26 cellular contexts compared by ENCODE assay signal in the genomic region with DNA sequence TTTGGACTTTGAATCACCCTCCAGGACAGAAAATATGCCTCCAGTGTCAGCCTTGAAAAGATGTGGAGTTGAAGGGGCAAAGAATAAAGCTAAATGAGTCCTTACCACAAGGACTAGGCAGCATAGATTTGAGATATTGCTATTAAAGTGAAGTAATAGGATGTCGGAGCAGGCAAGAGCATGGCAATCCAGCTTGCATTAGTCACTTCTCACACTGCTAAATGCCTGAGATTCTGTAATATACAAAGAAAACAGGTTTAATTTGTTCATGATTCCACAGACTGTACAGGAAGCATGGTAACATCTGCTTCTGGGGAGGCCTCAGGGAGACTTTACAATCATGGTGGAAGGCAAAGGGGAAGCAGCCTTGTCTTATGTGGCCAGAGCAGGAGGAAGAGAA.
"Had no signal": no experiment of that assay in that cellular context is flagged by ENCODE, and none has a peak within 500 bp of the region (broad histone marks: within the 10 kb centered on the region; RNA-seq: fewer than 3 reads in every experiment).

No MANE protein-coding gene starts in this region.

- H3K27ac Mint-ChIP-seq: activated CD4-positive, alpha-beta T cell treated with anti-CD3 and anti-CD28 coated beads, Interleukin-2, amount 10 ng/mL, durations not matched to agents 7 days and 5 days; activated CD8-positive, alpha-beta memory T cell treated with anti-CD3 and anti-CD28 coated beads, Interleukin-2, amount 10 ng/mL, durations not matched to agents 7 days and 5 days; activated CD8-positive, alpha-beta T cell treated with anti-CD3 and anti-CD28 coated beads for 36 hours; activated naive CD4-positive, alpha-beta T cell treated with anti-CD3 and anti-CD28 coated beads, Interleukin-2, amount 50 U/mL, for 24 hours; dendritic cell treated with granulocyte-macrophage colony-stimulating factor and Interleukin-4, amounts not matched to agents 40 ng/mL and 50 ng/mL, for 4 days; mesothelial cell of epicardium; natural killer cell had no signal

- H3K27ac ChIP-seq: ascending aorta, breast epithelium, gastrocnemius medialis, left lung, spleen, thyroid gland, WERI-Rb-1 had no signal

- H3K9me3 ChIP-seq: ascending aorta, breast epithelium, gastrocnemius medialis, left lung, thyroid gland had no signal

- H3K27me3 Mint-ChIP-seq: activated CD4-positive, alpha-beta T cell treated with anti-CD3 and anti-CD28 coated beads, Interleukin-2, amount 10 ng/mL, durations not matched to agents 7 days and 5 days; activated CD8-positive, alpha-beta memory T cell treated with anti-CD3 and anti-CD28 coated beads, Interleukin-2, amount 10 ng/mL, durations not matched to agents 7 days and 5 days; activated CD8-positive, alpha-beta T cell treated with anti-CD3 and anti-CD28 coated beads for 36 hours; activated naive CD4-positive, alpha-beta T cell treated with anti-CD3 and anti-CD28 coated beads, Interleukin-2, amount 50 U/mL, for 24 hours; dendritic cell treated with granulocyte-macrophage colony-stimulating factor and Interleukin-4, amounts not matched to agents 40 ng/mL and 50 ng/mL, for 4 days had no signal

- H3K4me1 Mint-ChIP-seq: activated CD4-positive, alpha-beta T cell treated with anti-CD3 and anti-CD28 coated beads, Interleukin-2, amount 10 ng/mL, durations not matched to agents 7 days and 5 days; activated CD8-positive, alpha-beta memory T cell treated with anti-CD3 and anti-CD28 coated beads, Interleukin-2, amount 10 ng/mL, durations not matched to agents 7 days and 5 days; activated naive CD4-positive, alpha-beta T cell treated with anti-CD3 and anti-CD28 coated beads, Interleukin-2, amount 50 U/mL, for 24 hours; mesothelial cell of epicardium; natural killer cell had no signal

- H3K4me3 Mint-ChIP-seq: activated CD4-positive, alpha-beta T cell treated with anti-CD3 and anti-CD28 coated beads, Interleukin-2, amount 10 ng/mL, durations not matched to agents 7 days and 5 days; activated CD8-positive, alpha-beta memory T cell treated with anti-CD3 and anti-CD28 coated beads, Interleukin-2, amount 10 ng/mL, durations not matched to agents 7 days and 5 days; activated CD8-positive, alpha-beta T cell treated with anti-CD3 and anti-CD28 coated beads for 36 hours; activated naive CD4-positive, alpha-beta T cell treated with anti-CD3 and anti-CD28 coated beads, Interleukin-2, amount 50 U/mL, for 24 hours; dendritic cell treated with granulocyte-macrophage colony-stimulating factor and Interleukin-4, amounts not matched to agents 40 ng/mL and 50 ng/mL, for 4 days; mesothelial cell of epicardium; natural killer cell had no signal

- H3K9me3 Mint-ChIP-seq: dendritic cell treated with granulocyte-macrophage colony-stimulating factor and Interleukin-4, amounts not matched to agents 40 ng/mL and 50 ng/mL, for 4 days had no signal

- FAIRE-seq: endometrium had no signal

- H3K4me3 ChIP-seq: ascending aorta, breast epithelium, gastrocnemius medialis, left lung, spleen, thyroid gland had no signal

- H3K36me3 Mint-ChIP-seq: activated CD8-positive, alpha-beta memory T cell treated with anti-CD3 and anti-CD28 coated beads, Interleukin-2, amount 10 ng/mL, durations not matched to agents 7 days and 5 days; activated naive CD4-positive, alpha-beta T cell treated with anti-CD3 and anti-CD28 coated beads, Interleukin-2, amount 50 U/mL, for 24 hours; mesothelial cell of epicardium; natural killer cell had no signal

- H3K36me3 ChIP-seq: ascending aorta, breast epithelium, gastrocnemius medialis, left lung, spleen, thyroid gland, WERI-Rb-1 had no signal

- H3K4me1 ChIP-seq: ascending aorta, breast epithelium, gastrocnemius medialis, left lung, spleen, thyroid gland had no signal

- H3K27me3 ChIP-seq: ascending aorta, breast epithelium, gastrocnemius medialis, left lung, spleen, thyroid gland had no signal

- DNase-seq: activated CD4-positive, alpha-beta T cell treated with anti-CD3 and anti-CD28 coated beads, Interleukin-2, amount 10 ng/mL, durations not matched to agents 7 days and 5 days; activated CD4-positive, CD25-positive, alpha-beta regulatory T cell treated with anti-CD3 and anti-CD28 coated beads, Interleukin-2, amount 50 U/mL, for 72 hours; activated CD8-positive, alpha-beta memory T cell treated with anti-CD3 and anti-CD28 coated beads, Interleukin-2, amount 10 ng/mL, durations not matched to agents 7 days and 5 days; activated CD8-positive, alpha-beta T cell treated with anti-CD3 and anti-CD28 coated beads for 36 hours; activated gamma-delta T cell treated with Interleukin-2 at 50 U/mL for 16 hours; activated T-cell treated with anti-CD3 and anti-CD28 coated beads for 4 hours; effector CD4-positive, alpha-beta T cell; erythroblast; gastrocnemius medialis; hippocampal formation; kidney glomerular epithelial cell; left lung; natural killer cell; spleen; stimulated activated CD4-positive, alpha-beta T cell treated with anti-CD3 and anti-CD28 coated beads, Interleukin-4, amount 100 ng/mL, for 1 hour; stimulated activated naive CD8-positive, alpha-beta T cell treated with anti-CD3 and anti-CD28 coated beads, Interleukin-15, Interleukin-2, amounts not matched to agents 100 U/mL and 50 U/mL, for 24 hours; substantia nigra; T-helper 2 cell; thyroid gland; WERI-Rb-1 had no signal
